ENCODE assay signal across 20 cellular contexts in the genomic region with DNA sequence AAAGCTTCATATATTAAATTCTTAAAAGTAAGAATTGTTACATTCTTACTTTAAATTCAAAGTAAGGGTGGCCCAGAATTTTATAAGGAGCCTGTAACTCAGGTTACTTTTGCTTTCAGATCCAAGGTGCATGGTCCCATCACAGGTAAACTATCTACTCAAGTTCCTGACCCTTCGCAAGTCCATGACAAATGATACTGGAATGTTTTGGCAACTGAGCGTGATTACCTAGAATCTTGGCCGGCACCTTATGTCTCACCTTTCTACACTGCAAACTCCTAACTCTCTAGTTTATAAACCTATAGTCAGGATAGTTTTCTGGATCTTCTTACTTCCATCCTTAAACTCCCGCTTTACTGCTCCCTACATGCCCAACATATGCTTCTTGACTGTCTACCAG.
"Had no signal": no experiment of that assay in that cellular context is flagged by ENCODE, and none has a peak within 500 bp of the region (broad histone marks: within the 10 kb centered on the region; RNA-seq: fewer than 3 reads in every experiment).

No MANE protein-coding gene starts in this region.

- H3K9me3 ChIP-seq: colonic mucosa, psoas muscle, right lobe of liver, suprapubic skin, upper lobe of left lung had no signal

- H3K27ac ChIP-seq: colonic mucosa, psoas muscle, right lobe of liver, suprapubic skin, upper lobe of left lung had no signal

- H3K36me3 Mint-ChIP-seq: activated naive CD4-positive, alpha-beta T cell treated with anti-CD3 and anti-CD28 coated beads, Interleukin-2, amount 50 U/mL, for 72 hours; natural killer cell treated with Interleukin-12 subunit alpha and Interleukin-12 subunit beta and Interleukin-15 and Interleukin-18, amount 100 ng/mL, for 72 hours had no signal

- H3K4me1 ChIP-seq: colonic mucosa, psoas muscle, right lobe of liver, suprapubic skin, upper lobe of left lung had no signal

- H3K27me3 ChIP-seq: colonic mucosa, right lobe of liver, suprapubic skin, upper lobe of left lung had no signal

- H3K4me1 Mint-ChIP-seq: activated CD4-positive, alpha-beta memory T cell treated with anti-CD3 and anti-CD28 coated beads, Interleukin-2, amount 10 ng/mL, durations not matched to agents 7 days and 5 days had no signal

- H3K4me3 Mint-ChIP-seq: activated CD4-positive, alpha-beta memory T cell treated with anti-CD3 and anti-CD28 coated beads, Interleukin-2, amount 10 ng/mL, durations not matched to agents 7 days and 5 days; activated T-cell treated with anti-CD3 and anti-CD28 coated beads, Interleukin-2, amount 50 U/mL, for 4 hours; natural killer cell treated with Interleukin-12 subunit alpha and Interleukin-12 subunit beta and Interleukin-15 and Interleukin-18, amount 100 ng/mL, for 72 hours had no signal

- H3K4me3 ChIP-seq: colonic mucosa, psoas muscle, right lobe of liver, smooth muscle cell, suprapubic skin, upper lobe of left lung had no signal

- ATAC-seq: activated naive CD4-positive, alpha-beta T cell treated with anti-CD3 and anti-CD28 coated beads, Interleukin-2, amount 50 U/mL, for 72 hours; activated T-cell treated with anti-CD3 and anti-CD28 coated beads, Interleukin-2, amount 50 U/mL, for 4 hours; left colon; natural killer cell treated with Interleukin-12 subunit alpha and Interleukin-12 subunit beta and Interleukin-15 and Interleukin-18, amount 100 ng/mL, for 72 hours; psoas muscle; right lobe of liver; stimulated activated naive CD8-positive, alpha-beta T cell treated with anti-CD3 and anti-CD28 coated beads, Interleukin-15, Interleukin-2, amounts not matched to agents 100 U/mL and 50 U/mL, for 24 hours had no signal

- DNase-seq: activated CD4-positive, alpha-beta memory T cell treated with anti-CD3 and anti-CD28 coated beads, Interleukin-2, amount 10 ng/mL, durations not matched to agents 7 days and 5 days; activated CD4-positive, alpha-beta T cell treated with anti-CD3 and anti-CD28 coated beads for 4 hours; activated gamma-delta T cell; activated T-cell treated with anti-CD3 and anti-CD28 coated beads, Interleukin-2, amount 50 U/mL, for 4 hours; central memory CD4-positive, alpha-beta T cell; colonic mucosa; foreskin fibroblast; head of caudate nucleus; left colon; psoas muscle; right lobe of liver; stimulated activated CD4-positive, alpha-beta T cell treated with anti-CD3 and anti-CD28 coated beads, Interleukin-4, amount 100 ng/mL, for 4 hours; stimulated activated CD8-positive, alpha-beta memory T cell treated with anti-CD3 and anti-CD28 coated beads, Interleukin-4, amount 100 ng/mL, for 48 hours; stimulated activated naive CD8-positive, alpha-beta T cell treated with anti-CD3 and anti-CD28 coated beads, Interleukin-15, Interleukin-2, amounts not matched to agents 100 U/mL and 50 U/mL, for 24 hours; T-helper 2 cell; upper lobe of left lung had no signal

- H3K27ac Mint-ChIP-seq: activated CD4-positive, alpha-beta memory T cell treated with anti-CD3 and anti-CD28 coated beads, Interleukin-2, amount 10 ng/mL, durations not matched to agents 7 days and 5 days; activated naive CD4-positive, alpha-beta T cell treated with anti-CD3 and anti-CD28 coated beads, Interleukin-2, amount 50 U/mL, for 72 hours; natural killer cell treated with Interleukin-12 subunit alpha and Interleukin-12 subunit beta and Interleukin-15 and Interleukin-18, amount 100 ng/mL, for 72 hours had no signal

- H3K36me3 ChIP-seq: colonic mucosa, right lobe of liver, suprapubic skin, upper lobe of left lung had no signal

- H3K9me3 Mint-ChIP-seq: activated CD4-positive, alpha-beta memory T cell treated with anti-CD3 and anti-CD28 coated beads, Interleukin-2, amount 10 ng/mL, durations not matched to agents 7 days and 5 days; activated naive CD4-positive, alpha-beta T cell treated with anti-CD3 and anti-CD28 coated beads, Interleukin-2, amount 50 U/mL, for 72 hours; activated T-cell treated with anti-CD3 and anti-CD28 coated beads, Interleukin-2, amount 50 U/mL, for 4 hours; natural killer cell treated with Interleukin-12 subunit alpha and Interleukin-12 subunit beta and Interleukin-15 and Interleukin-18, amount 100 ng/mL, for 72 hours had no signal

- H3K27me3 Mint-ChIP-seq: natural killer cell treated with Interleukin-12 subunit alpha and Interleukin-12 subunit beta and Interleukin-15 and Interleukin-18, amount 100 ng/mL, for 72 hours had no signal
